In genomic region chr1:209037064-209037463, GRCh38 we compare ENCODE assay signal across 29 cellular contexts.
"Had no signal": no experiment of that assay in that cellular context is flagged by ENCODE, and none has a peak within 500 bp of the region (broad histone marks: within the 10 kb centered on the region; RNA-seq: fewer than 3 reads in every experiment).

No MANE protein-coding gene starts in this region.

- H3K4me1 Mint-ChIP-seq: stimulated activated effector memory CD8-positive, alpha-beta T cell treated with anti-CD3 and anti-CD28 coated beads, Interleukin-12 subunit alpha, Interleukin-12 subunit beta, amount 100 ng/mL, for 72 hours; stimulated activated memory B cell treated with anti-CD40 and anti-IgM and Interleukin-4, amounts not matched to agents 10 μg/mL and 1 μg/mL and 100 μg/mL, for 72 hours; stimulated activated naive CD8-positive, alpha-beta T cell treated with anti-CD3 and anti-CD28 coated beads, Interleukin-15, amount 100 ng/mL, for 72 hours had no signal

- H3K27me3 ChIP-seq: stomach, suprapubic skin, testis, thyroid gland, tibial artery, tibial nerve, transverse colon, upper lobe of left lung, upper lobe of right lung, uterus, vagina had no signal

- H3K27me3 Mint-ChIP-seq: stimulated activated memory B cell treated with anti-CD40 and anti-IgM and Interleukin-4, amounts not matched to agents 10 μg/mL and 1 μg/mL and 100 μg/mL, for 72 hours; stimulated activated naive B cell treated with anti-CD40 and anti-IgM and Interleukin-4, amounts not matched to agents 10 μg/mL and 1 μg/mL and 100 μg/mL, for 72 hours; type B pancreatic cell had no signal

- H3K36me3 Mint-ChIP-seq: stimulated activated effector memory CD8-positive, alpha-beta T cell treated with anti-CD3 and anti-CD28 coated beads, Interleukin-12 subunit alpha, Interleukin-12 subunit beta, amount 100 ng/mL, for 72 hours; stimulated activated memory B cell treated with anti-CD40 and anti-IgM and Interleukin-4, amounts not matched to agents 10 μg/mL and 1 μg/mL and 100 μg/mL, for 72 hours; stimulated activated naive B cell treated with anti-CD40 and anti-IgM and Interleukin-4, amounts not matched to agents 10 μg/mL and 1 μg/mL and 100 μg/mL, for 72 hours; type B pancreatic cell had no signal

- H3K36me3 ChIP-seq: stomach, suprapubic skin, thoracic aorta, thyroid gland, tibial artery, tibial nerve, transverse colon, upper lobe of left lung, upper lobe of right lung, uterus, vagina had no signal

- FAIRE-seq: urothelium cell line had no signal

- H3K27ac Mint-ChIP-seq: stimulated activated effector memory CD8-positive, alpha-beta T cell treated with anti-CD3 and anti-CD28 coated beads, Interleukin-12 subunit alpha, Interleukin-12 subunit beta, amount 100 ng/mL, for 72 hours; stimulated activated memory B cell treated with anti-CD40 and anti-IgM and Interleukin-4, amounts not matched to agents 10 μg/mL and 1 μg/mL and 100 μg/mL, for 72 hours; stimulated activated naive B cell treated with anti-CD40 and anti-IgM and Interleukin-4, amounts not matched to agents 10 μg/mL and 1 μg/mL and 100 μg/mL, for 72 hours; stimulated activated naive CD8-positive, alpha-beta T cell treated with anti-CD3 and anti-CD28 coated beads, Interleukin-15, amount 100 ng/mL, for 72 hours; stimulated activated naive CD8-positive, alpha-beta T cell treated with anti-CD3 and anti-CD28 coated beads, Interleukin-15, Interleukin-2, amounts not matched to agents 100 ng/mL and 50 ng/mL, for 24 hours; type B pancreatic cell had no signal

- ATAC-seq: stimulated activated effector memory CD8-positive, alpha-beta T cell treated with anti-CD3 and anti-CD28 coated beads, Interleukin-12 subunit alpha, Interleukin-12 subunit beta, amount 100 ng/mL, for 72 hours; stimulated activated memory B cell treated with anti-CD40 and anti-IgM and Interleukin-4, amounts not matched to agents 10 μg/mL and 1 μg/mL and 100 μg/mL, for 72 hours; stimulated activated naive B cell treated with anti-CD40 and anti-IgM and Interleukin-4, amounts not matched to agents 10 μg/mL and 1 μg/mL and 100 μg/mL, for 72 hours; stimulated activated naive CD8-positive, alpha-beta T cell treated with anti-CD3 and anti-CD28 coated beads, Interleukin-15, amount 100 ng/mL, for 72 hours; stimulated activated naive CD8-positive, alpha-beta T cell treated with anti-CD3 and anti-CD28 coated beads, Interleukin-15, Interleukin-2, amounts not matched to agents 100 U/mL and 50 U/mL, for 24 hours; upper lobe of right lung had no signal

- H3K4me3 ChIP-seq: stomach, suprapubic skin, testis, thoracic aorta, thyroid gland, tibial artery, tibial nerve, transverse colon, upper lobe of left lung, upper lobe of right lung, uterus, vagina had no signal

- H3K9me3 ChIP-seq: stomach, suprapubic skin, testis, thoracic aorta, thyroid gland, tibial artery, tibial nerve, transverse colon, upper lobe of left lung, upper lobe of right lung, uterus, vagina had no signal

- H3K4me1 ChIP-seq: stomach, testis, thyroid gland, tibial artery, tibial nerve, uterus, vagina had no signal

- DNase-seq: stimulated activated CD4-positive, alpha-beta T cell treated with anti-CD3 and anti-CD28 coated beads, Interleukin-2, amount 100 ng/mL, for 48 hours; stimulated activated CD4-positive, alpha-beta T cell treated with anti-CD3 and anti-CD28 coated beads, Interleukin-4, amount 100 ng/mL, for 1 hour; stimulated activated CD4-positive, alpha-beta T cell treated with anti-CD3 and anti-CD28 coated beads, Interleukin-4, amount 100 ng/mL, for 24 hours; stimulated activated CD4-positive, alpha-beta T cell treated with anti-CD3 and anti-CD28 coated beads, Interleukin-4, amount 100 ng/mL, for 4 hours; stimulated activated CD8-positive, alpha-beta memory T cell treated with anti-CD3 and anti-CD28 coated beads, Interleukin-4, amount 100 ng/mL, for 48 hours; stimulated activated naive B cell treated with anti-CD40 and anti-IgM and Interleukin-4, amounts not matched to agents 10 μg/mL and 1 μg/mL and 100 μg/mL, for 72 hours; stimulated activated naive CD4-positive, alpha-beta T cell; stimulated activated naive CD4-positive, alpha-beta T cell treated with Interleukin-2 at 50 U/mL for 16 hours; stimulated activated naive CD8-positive, alpha-beta T cell treated with anti-CD3 and anti-CD28 coated beads, Interleukin-15, amount 100 ng/mL, for 72 hours; stimulated activated naive CD8-positive, alpha-beta T cell treated with anti-CD3 and anti-CD28 coated beads, Interleukin-15, Interleukin-2, amounts not matched to agents 100 U/mL and 50 U/mL, for 24 hours; stomach; substantia nigra; testis; thyroid gland; tibial artery; transverse colon; trophoblast cell; upper lobe of left lung; upper lobe of right lung; uterus had no signal

- H3K27ac ChIP-seq: stomach, suprapubic skin, testis, thoracic aorta, thyroid gland, tibial artery, tibial nerve, transverse colon, upper lobe of left lung, upper lobe of right lung, uterus, vagina had no signal

- H3K4me3 Mint-ChIP-seq: stimulated activated effector memory CD8-positive, alpha-beta T cell treated with anti-CD3 and anti-CD28 coated beads, Interleukin-12 subunit alpha, Interleukin-12 subunit beta, amount 100 ng/mL, for 72 hours; stimulated activated memory B cell treated with anti-CD40 and anti-IgM and Interleukin-4, amounts not matched to agents 10 μg/mL and 1 μg/mL and 100 μg/mL, for 72 hours; stimulated activated naive B cell treated with anti-CD40 and anti-IgM and Interleukin-4, amounts not matched to agents 10 μg/mL and 1 μg/mL and 100 μg/mL, for 72 hours; stimulated activated naive CD8-positive, alpha-beta T cell treated with anti-CD3 and anti-CD28 coated beads, Interleukin-15, amount 100 ng/mL, for 72 hours; stimulated activated naive CD8-positive, alpha-beta T cell treated with anti-CD3 and anti-CD28 coated beads, Interleukin-15, Interleukin-2, amounts not matched to agents 100 ng/mL and 50 ng/mL, for 24 hours; type B pancreatic cell had no signal
